Comparison of ENCODE assay signal across 1 cellular context in genomic region chr22:49948958-49949913, GRCh38.
TF ChIP-seq lines count a peak whose summit lies in the region.

No MANE protein-coding gene starts in this region.

TF ChIP-seq in HepG2, 621 proteins besides CTCF, POLR2A, EP300 and RAD21 (continued from another document and continues in another):
- TF ChIP-seq KAT2B (IDR thresholded peaks at IDR 0.05; ENCODE audit: borderline replicate concordance, low read depth, low read length) (no peak), ELF1 (CRISPR knock-in tag; IDR thresholded peaks at IDR 0.05) (no peak; the same call in 1 of the 2 replicates), ZNF674 (CRISPR knock-in tag; IDR thresholded peaks at IDR 0.05; ENCODE audit: low read depth) (no peak), XBP1 (CRISPR knock-in tag; IDR thresholded peaks at IDR 0.05) (0 out of 2 replicates have a peak, but pooled peaks have one; percentile 32), MTF2 (CRISPR knock-in tag; IDR thresholded peaks at IDR 0.05; ENCODE audit: borderline replicate concordance) (peak; percentile 75; the same call in 1 of the 2 replicates), ZNF597 (CRISPR knock-in tag; IDR thresholded peaks at IDR 0.05) (no peak), AHR (CRISPR knock-in tag; IDR thresholded peaks at IDR 0.05) (0 out of 2 replicates have a peak, but pooled peaks have one; percentile 21), MLXIP (CRISPR knock-in tag; IDR thresholded peaks at IDR 0.05; ENCODE audit: borderline replicate concordance) (0 out of 2 replicates have a peak, but pooled peaks have one; percentile 42), PRDM4 (CRISPR knock-in tag; IDR thresholded peaks at IDR 0.05; ENCODE audit: borderline replicate concordance) (no peak), GMEB2 (CRISPR knock-in tag; IDR thresholded peaks at IDR 0.05; ENCODE audit: low read depth) (no peak), SRY (CRISPR knock-in tag; IDR thresholded peaks at IDR 0.05) (peak; percentile 84; the same call in 1 of the 2 replicates), ZNF747 (CRISPR knock-in tag; IDR thresholded peaks at IDR 0.05; ENCODE audit: borderline replicate concordance) (peak; percentile 88), BCL3 (CRISPR knock-in tag; IDR thresholded peaks at IDR 0.05) (peak; percentile 59; the same call in 1 of the 2 replicates), FOXA3 (CRISPR knock-in tag; IDR thresholded peaks at IDR 0.05) (peak; percentile 73), GFI1 (CRISPR knock-in tag; IDR thresholded peaks at IDR 0.05; ENCODE audit: borderline replicate concordance) (peak; percentile 46; the same call in 1 of the 2 replicates), ZNF746 (CRISPR knock-in tag; IDR thresholded peaks at IDR 0.05) (peak; percentile 89), KDM5A (IDR thresholded peaks at IDR 0.05; ENCODE audit: borderline replicate concordance, low read length) (no peak), RARA (CRISPR knock-in tag; IDR thresholded peaks at IDR 0.05) (peak; percentile 48; the same call in 1 of the 2 replicates), PATZ1 (CRISPR knock-in tag; IDR thresholded peaks at IDR 0.05) (peak; percentile 99), NFIB (CRISPR knock-in tag; IDR thresholded peaks at IDR 0.05; ENCODE audit: borderline replicate concordance) (no peak), AHDC1 (CRISPR knock-in tag; IDR thresholded peaks at IDR 0.05; ENCODE audit: borderline replicate concordance) (no peak), ZNF501 (CRISPR knock-in tag; IDR thresholded peaks at IDR 0.05) (0 out of 2 replicates have a peak, but pooled peaks have one; percentile 16), ZMYM4 (CRISPR knock-in tag; IDR thresholded peaks at IDR 0.05) (peak; percentile 42; the same call in 1 of the 2 replicates), SMAD3 (CRISPR knock-in tag; IDR thresholded peaks at IDR 0.05) (no peak), PTBP1 (IDR thresholded peaks at IDR 0.05; ENCODE audit: low read depth, low read length, poor library complexity, severe bottlenecking) (peak; percentile 48), ZNF784 (CRISPR knock-in tag; IDR thresholded peaks at IDR 0.05; ENCODE audit: borderline replicate concordance) (no peak), SNAPC4 (CRISPR knock-in tag; IDR thresholded peaks at IDR 0.05) (peak; percentile 2; the same call in 1 of the 2 replicates), ZNF329 (CRISPR knock-in tag; IDR thresholded peaks at IDR 0.05; ENCODE audit: low read depth) (peak; percentile 47; the same call in 1 of the 2 replicates), ZNF883 (CRISPR knock-in tag; IDR thresholded peaks at IDR 0.05; ENCODE audit: not compliant biosample characterization) (no peak), FOSL2 (CRISPR knock-in tag; IDR thresholded peaks at IDR 0.05) (no peak; the same call in 1 of the 2 replicates)
